19 cellular contexts compared by ENCODE assay signal in genomic region chr6:12467706-12468670, GRCh38.
DNase-seq lines count a peak whose midpoint lies in the region; ATAC-seq, FAIRE-seq and TF ChIP-seq lines count a peak whose summit lies in the region.
"Had no signal": no experiment of that assay in that cellular context is flagged by ENCODE, and none has a peak within 500 bp of the region (broad histone marks: within the 10 kb centered on the region; RNA-seq: fewer than 3 reads in every experiment).

No MANE protein-coding gene starts in this region.

- TF ChIP-seq CTCF in HepG2 (CRISPR knock-in tag; IDR thresholded peaks at IDR 0.05) (no peak), right lobe of liver (IDR thresholded peaks at IDR 0.05) (no peak), cardiac fibroblast (IDR thresholded peaks at IDR 0.05; ENCODE audit: low read depth, low read length) (no peak), right atrium auricular region (IDR thresholded peaks at IDR 0.05) (no peak), Caco-2 (IDR thresholded peaks at IDR 0.05; ENCODE audit: insufficient read depth in 1 of 2, low read depth in 1 of 2, low read length in 1 of 2, severe bottlenecking in 1 of 2, unreplicated experiment in 1 of 2) (no peak), A673 (conservative IDR thresholded peaks at IDR 0.05; ENCODE audit: low read depth, low read length) (no peak)

- H3K27ac ChIP-seq in HepG2 (ENCODE audit: extremely low read length, insufficient read depth, low read length) (no peak overlapping the region), right lobe of liver (no peak overlapping the region), right atrium auricular region (peak overlapping the region; percentile 29 to 37), A673 (ENCODE audit: low read depth, low read length, poor library complexity, severe bottlenecking) (no peak overlapping the region)
- H3K27ac ChIP-seq: hepatocyte, RWPE1 had no signal

- H3K79me2 ChIP-seq in HepG2 (ENCODE audit: insufficient read depth, low read length): no peaks in the 10 kb centered on the region
- H3K79me2 ChIP-seq: hepatocyte had no signal

- BruUV-seq in HepG2 (replicated peaks; lab: Mats Ljungman, UMichigan) (no TSS peak), Caco-2 (replicated peaks; lab: Mats Ljungman, UMichigan) (no TSS peak), A673 (replicated peaks; lab: Mats Ljungman, UMichigan) (no TSS peak)

- H3K27ac Mint-ChIP-seq in Caco-2 (ENCODE audit: unreplicated experiment): no peak overlapping the region
- H3K27ac Mint-ChIP-seq: dendritic cell treated with granulocyte-macrophage colony-stimulating factor and Interleukin-4, amounts not matched to agents 40 ng/mL and 50 ng/mL, for 4 days; WTC11 had no signal

- H3K4me3 ChIP-seq in HepG2 (replicated peaks in 1 of 3; ENCODE audit: insufficient read depth in 1 of 3, low read depth in 2 of 3, low read length in 3 of 3) (no peak overlapping the region), right lobe of liver (no peak overlapping the region), cardiac fibroblast (replicated peaks in 1 of 2; ENCODE audit: low read depth in 2 of 2, low read length in 2 of 2) (no peak overlapping the region), right atrium auricular region (no peak overlapping the region), Caco-2 (ENCODE audit: low read depth, low read length) (no peak overlapping the region), A673 (ENCODE audit: low read depth, low read length, poor library complexity, severe bottlenecking) (no peak overlapping the region)
- H3K4me3 ChIP-seq: hepatocyte, skin epidermis had no signal

- no peaks in the 10 kb centered on the region for H3K27me3 Mint-ChIP-seq in Caco-2 (ENCODE audit: insufficient read depth, unreplicated experiment)

- WGBS in HepG2 (ENCODE audit: low lambda C conversion rate): 32% methylated on average over 8 of the region's 8 CpGs
- WGBS in right lobe of liver (ENCODE audit: insufficient coverage, low coverage, low lambda C conversion rate, missing lambda C conversion rate): 50% methylated on average over 8 of the region's 8 CpGs

- ATAC-seq in HepG2 (no peak), right lobe of liver (no peak), left lobe of liver (no peak)
- ATAC-seq: left colon, WTC11 had no signal

- CTCF ChIA-PET in HepG2 (lab: Yijun Ruan, JAX; ENCODE audit: low intra/inter-chr PET ratio, low total read pairs) (no interaction called here), Caco-2 (lab: Charles Lee) (no interaction called here), A673 (lab: Charles Lee) (no interaction called here)

- H3K36me3 Mint-ChIP-seq in Caco-2 (ENCODE audit: insufficient read depth, unreplicated experiment): peaks cover 6% of the 10 kb centered on the region
- H3K36me3 Mint-ChIP-seq: WTC11 had no signal

- intact Hi-C loops in HepG2 (cut with micrococcal nuclease; ENCODE audit: unreplicated experiment): no loop called here
- intact Hi-C loops in right lobe of liver (cut with DNase I): no loop called here
- intact Hi-C loops in Caco-2 (cut with micrococcal nuclease; ENCODE audit: unreplicated experiment): no loop called here
- intact Hi-C loops in A673 (cut with micrococcal nuclease; ENCODE audit: unreplicated experiment): no loop called here

- DNase-seq in HepG2 (ENCODE audit: low spot score) (no peak), right lobe of liver (no peak), cardiac fibroblast (ENCODE audit: low read depth in 2 of 2) (peak; percentile 46 to 79), right atrium auricular region (ENCODE audit: low spot score) (no peak), Caco-2 (no peak), kidney glomerular epithelial cell (lab: John Stamatoyannopoulos, UW) (no peak), left lobe of liver (ENCODE audit: low spot score) (no peak), A673 (ENCODE audit: low spot score) (no peak)
- DNase-seq: activated effector memory CD4-positive, alpha-beta T cell treated with Interleukin-2 at 50 U/mL for 16 hours; amniotic stem cell; Kasumi-1; left colon; NCI-H345; stimulated activated CD4-positive, alpha-beta T cell treated with anti-CD3 and anti-CD28 coated beads, Interleukin-4, amount 100 ng/mL, for 4 hours had no signal

- H3K4me1 ChIP-seq in HepG2 (ENCODE audit: insufficient read depth, low read length) (no peaks in the 10 kb centered on the region), right lobe of liver (no peaks in the 10 kb centered on the region), right atrium auricular region (peaks cover 0 to 7% of the 10 kb centered on the region in 2 donors), Caco-2 (peaks cover 14% of the 10 kb centered on the region), A673 (ENCODE audit: insufficient read depth, low read length, poor library complexity, severe bottlenecking) (no peaks in the 10 kb centered on the region)

- no peak overlapping the region for H2AFZ ChIP-seq in HepG2 (ENCODE audit: low read length)
- H2AFZ ChIP-seq: hepatocyte had no signal

- no peak for TF ChIP-seq POLR2A in HepG2 (IDR thresholded peaks at IDR 0.05; ENCODE audit: insufficient read depth in 1 of 2, low read depth in 2 of 2, low read length in 2 of 2)
- TF ChIP-seq POLR2A in right lobe of liver (IDR thresholded peaks at IDR 0.05): no peak

- TF ChIP-seq EP300 in HepG2 (IDR thresholded peaks at IDR 0.05; ENCODE audit: low read depth in 2 of 2, low read length in 2 of 2): no peak
- no peak for TF ChIP-seq EP300 in HepG2 (CRISPR knock-in tag; IDR thresholded peaks at IDR 0.05; ENCODE audit: borderline replicate concordance)

- H3K4me2 ChIP-seq in HepG2 (ENCODE audit: low read depth, low read length): no peak overlapping the region
- H3K4me2 ChIP-seq: hepatocyte had no signal

- H3K4me3 Mint-ChIP-seq in Caco-2 (ENCODE audit: unreplicated experiment): no peak overlapping the region
- H3K4me3 Mint-ChIP-seq: dendritic cell treated with granulocyte-macrophage colony-stimulating factor and Interleukin-4, amounts not matched to agents 40 ng/mL and 50 ng/mL, for 4 days; WTC11 had no signal

- H3K4me1 Mint-ChIP-seq in Caco-2 (ENCODE audit: low read depth, unreplicated experiment): peaks cover 17% of the 10 kb centered on the region

- H3K9ac ChIP-seq in HepG2 (ENCODE audit: insufficient read depth, low read depth, low read length): no peak overlapping the region

- FAIRE-seq in HepG2 (lab: Jason Lieb, UNC): peak; percentile 32

- TF ChIP-seq RAD21 in HepG2 (CRISPR knock-in tag; IDR thresholded peaks at IDR 0.05): no peak

- peaks cover 0 to 8% of the 10 kb centered on the region in 2 experiments; a peak in 2 of 5 replicates for H3K27me3 ChIP-seq in HepG2 (ENCODE audit: control insufficient read depth in 1 of 2, insufficient read depth in 2 of 2, low read length in 2 of 2)
- no peaks in the 10 kb centered on the region for H3K27me3 ChIP-seq in right lobe of liver
- H3K27me3 ChIP-seq in right atrium auricular region: no peaks in the 10 kb centered on the region
- H3K27me3 ChIP-seq in Caco-2 (replicated peaks; ENCODE audit: control insufficient read depth, insufficient read depth, low read length): no peaks in the 10 kb centered on the region
- H3K27me3 ChIP-seq in A673 (replicated peaks; ENCODE audit: insufficient read depth, low read depth, low read length, poor library complexity): no peaks in the 10 kb centered on the region
- H3K27me3 ChIP-seq: hepatocyte had no signal

- H3K36me3 ChIP-seq in HepG2 (replicated peaks in 1 of 2; ENCODE audit: control insufficient read depth in 1 of 2, insufficient read depth in 2 of 2, low read length in 2 of 2) (no peaks in the 10 kb centered on the region), right lobe of liver (no peaks in the 10 kb centered on the region), right atrium auricular region (no peaks in the 10 kb centered on the region), Caco-2 (ENCODE audit: control insufficient read depth, insufficient read depth, low read length) (no peaks in the 10 kb centered on the region), A673 (ENCODE audit: insufficient read depth, low read length, poor library complexity, severe bottlenecking) (no peaks in the 10 kb centered on the region)

- in situ Hi-C loops in HepG2 (cut with HindIII; ENCODE audit: extremely low pct_ligation_motif_present, low pct_unique_long_range_greater_than_20kb): no loop called here

- no peaks in the 10 kb centered on the region for H4K20me1 ChIP-seq in HepG2 (ENCODE audit: insufficient read depth, low read length)

- H3K9me3 Mint-ChIP-seq in Caco-2 (ENCODE audit: unreplicated experiment): peaks cover 15% of the 10 kb centered on the region
- H3K9me3 Mint-ChIP-seq: dendritic cell treated with granulocyte-macrophage colony-stimulating factor and Interleukin-4, amounts not matched to agents 40 ng/mL and 50 ng/mL, for 4 days had no signal

- POLR2A ChIA-PET in HepG2 (lab: Yijun Ruan, JAX) (no interaction called here), Caco-2 (lab: Charles Lee) (no interaction called here), A673 (lab: Charles Lee; ENCODE audit: low non-redundant PET) (interaction anchor here (0.7 kb wide), 1 partner anchor 25 kb away, joined by 23 read pairs; no protein-coding TSS in a partner anchor)

- no peaks in the 10 kb centered on the region for H3K9me3 ChIP-seq in HepG2 (ENCODE audit: low read length)
- no peaks in the 10 kb centered on the region for H3K9me3 ChIP-seq in right lobe of liver
- peaks cover 0 to 9% of the 10 kb centered on the region in 2 donors for H3K9me3 ChIP-seq in right atrium auricular region
- H3K9me3 ChIP-seq in Caco-2: no peaks in the 10 kb centered on the region
- no peaks in the 10 kb centered on the region for H3K9me3 ChIP-seq in A673 (ENCODE audit: low read depth, low read length, poor library complexity, severe bottlenecking)

TF ChIP-seq in HepG2, 621 proteins besides CTCF, POLR2A, EP300 and RAD21:
- TF ChIP-seq ZBTB21 (CRISPR knock-in tag; IDR thresholded peaks at IDR 0.05) (no peak), ZNF605 (CRISPR knock-in tag; IDR thresholded peaks at IDR 0.05) (no peak), HOMEZ (CRISPR knock-in tag; IDR thresholded peaks at IDR 0.05; ENCODE audit: low read depth) (no peak), ZNF460 (CRISPR knock-in tag; IDR thresholded peaks at IDR 0.05; ENCODE audit: borderline replicate concordance) (no peak), ZNF530 (CRISPR knock-in tag; IDR thresholded peaks at IDR 0.05; ENCODE audit: low read depth) (no peak), ZNF317 (CRISPR knock-in tag; IDR thresholded peaks at IDR 0.05) (no peak)

Comparison
In these comparisons a context has a peak if more than half of its experiments do, and no peak if none do; other contexts are left out.
1. DNase-seq: peak in cardiac fibroblast (2 of 2); none in HepG2 (single experiment), right lobe of liver (0 of 3), right atrium auricular region (single experiment), Caco-2 (0 of 2), kidney glomerular epithelial cell (single experiment), left lobe of liver (single experiment) and A673 (single experiment).
2. H3K27ac ChIP-seq: peak in right atrium auricular region (2 of 2); none in HepG2 (single experiment), right lobe of liver (0 of 3) and A673 (single experiment).